12 cellular contexts compared by ENCODE assay signal in genomic region chr7:26620352-26620751, GRCh38.
A peak's percentile ranks its signal among the peaks of the same experiment; 100 is the strongest.
DNase-seq lines count a peak whose midpoint lies in the region; ATAC-seq, FAIRE-seq and TF ChIP-seq lines count a peak whose summit lies in the region.
"Had no signal": no experiment of that assay in that cellular context is flagged by ENCODE, and none has a peak within 500 bp of the region (broad histone marks: within the 10 kb centered on the region; RNA-seq: fewer than 3 reads in every experiment).

No MANE protein-coding gene starts in this region.

- no peak for TF ChIP-seq EP300 in HepG2 (IDR thresholded peaks at IDR 0.05; ENCODE audit: low read depth in 2 of 2, low read length in 2 of 2)
- no peak for TF ChIP-seq EP300 in HepG2 (CRISPR knock-in tag; IDR thresholded peaks at IDR 0.05; ENCODE audit: borderline replicate concordance)

- no peak for TF ChIP-seq RAD21 in HepG2 (CRISPR knock-in tag; IDR thresholded peaks at IDR 0.05)

- peak overlapping the region; percentile 44; the same call in 1 of the 2 replicates for H3K4me2 ChIP-seq in HepG2 (ENCODE audit: low read depth, low read length)
- H3K4me2 ChIP-seq: BLaER1 had no signal

- DNase-seq in HepG2 (ENCODE audit: low spot score) (peak; percentile 46), right lobe of liver (no peak), NCI-H460 (ENCODE audit: extremely low read depth, low read depth) (peak; percentile 33), dermis blood vessel endothelial cell (peak; percentile 8), renal cortical epithelial cell (ENCODE audit: low read depth) (peak; percentile 23), substantia nigra (lab: John Stamatoyannopoulos, UW) (no peak)
- DNase-seq: cerebellar nuclear complex, NCI-H524 treated with DMSO at 0.1 percent for 48 hours had no signal

- in situ Hi-C loops in HepG2 (cut with HindIII; ENCODE audit: extremely low pct_ligation_motif_present, low pct_unique_long_range_greater_than_20kb), result no loop called here

- BruUV-seq in HepG2 (replicated peaks; lab: Mats Ljungman, UMichigan), result no TSS peak

- no peaks in the 10 kb centered on the region for H4K20me1 ChIP-seq in HepG2 (ENCODE audit: insufficient read depth, low read length)
- H4K20me1 ChIP-seq: BLaER1 had no signal

- no peak for TF ChIP-seq POLR2A in HepG2 (IDR thresholded peaks at IDR 0.05; ENCODE audit: insufficient read depth in 1 of 2, low read depth in 2 of 2, low read length in 2 of 2)
- TF ChIP-seq POLR2A in right lobe of liver (IDR thresholded peaks at IDR 0.05), result no peak

- H3K27me3 ChIP-seq in HepG2 (ENCODE audit: control insufficient read depth in 1 of 2, insufficient read depth in 2 of 2, low read length in 2 of 2) (peaks cover 2 to 30% of the 10 kb centered on the region in 2 experiments; a peak in 4 of 5 replicates), right lobe of liver (no peaks in the 10 kb centered on the region)
- H3K27me3 ChIP-seq: BLaER1 had no signal

- TF ChIP-seq CTCF in HepG2 (CRISPR knock-in tag; IDR thresholded peaks at IDR 0.05) (peak; percentile 49), right lobe of liver (IDR thresholded peaks at IDR 0.05) (no peak)

- H3K4me1 ChIP-seq in HepG2 (ENCODE audit: insufficient read depth, low read length), result peaks cover 14% of the 10 kb centered on the region; the same call in 1 of the 2 replicates
- no peaks in the 10 kb centered on the region for H3K4me1 ChIP-seq in right lobe of liver
- H3K4me1 ChIP-seq: BLaER1 had no signal

- H3K36me3 ChIP-seq in HepG2 (replicated peaks in 1 of 2; ENCODE audit: control insufficient read depth in 1 of 2, insufficient read depth in 2 of 2, low read length in 2 of 2) (no peaks in the 10 kb centered on the region), right lobe of liver (no peaks in the 10 kb centered on the region)
- H3K36me3 ChIP-seq: BLaER1 had no signal

- FAIRE-seq in HepG2 (lab: Jason Lieb, UNC), result no peak
- FAIRE-seq: frontal cortex had no signal

- ATAC-seq in HepG2, result peak; percentile 87
- ATAC-seq in right lobe of liver, result no peak
- ATAC-seq in HG03025 (IDR thresholded peaks at IDR 0.05; ENCODE audit: low FRiP score, unreplicated experiment), result no peak
- no peak for ATAC-seq in GM18909 (IDR thresholded peaks at IDR 0.05; ENCODE audit: poor library complexity, unreplicated experiment)

- WGBS in HepG2 (ENCODE audit: low lambda C conversion rate), result 29% methylated on average over 8 of the region's 12 CpGs
- 76% methylated on average over 7 of the region's 12 CpGs for WGBS in right lobe of liver (ENCODE audit: insufficient coverage, low coverage, low lambda C conversion rate, missing lambda C conversion rate)

- intact Hi-C loops in HepG2 (cut with micrococcal nuclease; ENCODE audit: unreplicated experiment) (no loop called here), right lobe of liver (cut with DNase I) (no loop called here)

- H3K27ac ChIP-seq in HepG2 (ENCODE audit: extremely low read length, insufficient read depth, low read length) (no peak overlapping the region), right lobe of liver (no peak overlapping the region), substantia nigra (ENCODE audit: low read depth, low read length, poor library complexity, severe bottlenecking) (no peak overlapping the region)
- H3K27ac ChIP-seq: BLaER1 had no signal

- CTCF ChIA-PET in HepG2 (lab: Yijun Ruan, JAX; ENCODE audit: low intra/inter-chr PET ratio, low total read pairs), result no interaction called here

- POLR2A ChIA-PET in HepG2 (lab: Yijun Ruan, JAX), result no interaction called here

- H3K79me2 ChIP-seq in HepG2 (ENCODE audit: insufficient read depth, low read length), result no peaks in the 10 kb centered on the region

- peak overlapping the region; percentile 70 for H2AFZ ChIP-seq in HepG2 (ENCODE audit: low read length)

- no peaks in the 10 kb centered on the region for H3K9me3 ChIP-seq in HepG2 (ENCODE audit: low read length)
- no peaks in the 10 kb centered on the region for H3K9me3 ChIP-seq in right lobe of liver
- H3K9me3 ChIP-seq: BLaER1 had no signal

- H3K4me3 ChIP-seq in HepG2 (replicated peaks in 1 of 3; ENCODE audit: insufficient read depth in 1 of 3, low read depth in 2 of 3, low read length in 3 of 3), result no peak overlapping the region
- no peak overlapping the region for H3K4me3 ChIP-seq in right lobe of liver
- H3K4me3 ChIP-seq: BLaER1 had no signal

- no peak overlapping the region for H3K9ac ChIP-seq in HepG2 (ENCODE audit: insufficient read depth, low read depth, low read length)
- H3K9ac ChIP-seq: BLaER1 had no signal

TF ChIP-seq in HepG2, 621 proteins besides CTCF, POLR2A, EP300 and RAD21:
- TF ChIP-seq ZNF644 (CRISPR knock-in tag; IDR thresholded peaks at IDR 0.05; ENCODE audit: low read depth) (peak; percentile 75; the same call in 1 of the 2 replicates), NAIF1 (CRISPR knock-in tag; IDR thresholded peaks at IDR 0.05; ENCODE audit: borderline replicate concordance) (no peak), ZNF337 (CRISPR knock-in tag; IDR thresholded peaks at IDR 0.05; ENCODE audit: borderline replicate concordance, low read depth) (no peak), POGZ (CRISPR knock-in tag; IDR thresholded peaks at IDR 0.05) (0 out of 2 replicates have a peak, but pooled peaks have one; percentile 22), ZNF775 (CRISPR knock-in tag; IDR thresholded peaks at IDR 0.05; ENCODE audit: borderline replicate concordance) (no peak), GABPA (IDR thresholded peaks at IDR 0.05; ENCODE audit: low read depth, low read length) (no peak), GABPA (CRISPR knock-in tag; IDR thresholded peaks at IDR 0.05; ENCODE audit: low read depth) (peak; percentile 71), ZFP41 (CRISPR knock-in tag; IDR thresholded peaks at IDR 0.05; ENCODE audit: borderline replicate concordance) (no peak), ARNTL (CRISPR knock-in tag; IDR thresholded peaks at IDR 0.05) (no peak), ZNF558 (CRISPR knock-in tag; IDR thresholded peaks at IDR 0.05; ENCODE audit: borderline replicate concordance) (no peak), XRCC5 (optimal IDR thresholded peaks at IDR 0.05; ENCODE audit: low read length) (no peak), EHMT2 (IDR thresholded peaks at IDR 0.05; ENCODE audit: borderline replicate concordance, low read depth, low read length) (peak; percentile 46; the same call in 1 of the 2 replicates), ZBTB33 (CRISPR knock-in tag; IDR thresholded peaks at IDR 0.05) (0 out of 2 replicates have a peak, but pooled peaks have one; percentile 48), SAP130 (CRISPR knock-in tag; IDR thresholded peaks at IDR 0.05; ENCODE audit: low read depth) (no peak), HNRNPK (IDR thresholded peaks at IDR 0.05; ENCODE audit: low read depth, low read length, poor library complexity, severe bottlenecking) (no peak), ZNF549 (CRISPR knock-in tag; IDR thresholded peaks at IDR 0.05) (no peak), PREB (CRISPR knock-in tag; IDR thresholded peaks at IDR 0.05) (no peak), ETV6 (CRISPR knock-in tag; conservative IDR thresholded peaks at IDR 0.05) (no peak), HOXA7 (CRISPR knock-in tag; IDR thresholded peaks at IDR 0.05) (no peak), FOSL2 (CRISPR knock-in tag; IDR thresholded peaks at IDR 0.05) (peak; percentile 80), ZSCAN30 (CRISPR knock-in tag; IDR thresholded peaks at IDR 0.05) (no peak), GABPB1 (CRISPR knock-in tag; IDR thresholded peaks at IDR 0.05) (peak; percentile 43; the same call in 1 of the 2 replicates), RELA (CRISPR knock-in tag; IDR thresholded peaks at IDR 0.05) (no peak), TAF1 (CRISPR knock-in tag; IDR thresholded peaks at IDR 0.05) (no peak), YY1 (IDR thresholded peaks at IDR 0.05; ENCODE audit: insufficient read depth, insufficient replicate concordance, low read depth, low read length) (peak; percentile 55)

Comparison
In these comparisons a context has a peak if more than half of its experiments do, and no peak if none do; other contexts are left out.
1. DNase-seq: peak in HepG2 (single experiment), NCI-H460 (single experiment), dermis blood vessel endothelial cell (single experiment) and renal cortical epithelial cell (single experiment); none in right lobe of liver (0 of 3) and substantia nigra (0 of 49).